In genomic region chr15:47717036-47717611, GRCh38 we compare ENCODE assay signal across 8 cellular contexts. TPM values are rescaled to one million over a fixed set of nuclear protein-coding genes. Genes with fewer than 3 reads are reported as not detected.
DNase-seq lines count a peak whose midpoint lies in the region; ATAC-seq and TF ChIP-seq lines count a peak whose summit lies in the region.

SEMA6D (plus strand) TSS chr15:47717505; CDS start chr15:47759799, 42,294 bp downstream.

- H3K9me3 ChIP-seq in Peyer's patch: no peaks in the 10 kb centered on the region
- H3K9me3 ChIP-seq in esophagus squamous epithelium: no peaks in the 10 kb centered on the region
- no peaks in the 10 kb centered on the region for H3K9me3 ChIP-seq in transverse colon

- in situ Hi-C loops in ACHN (cut with HindIII; ENCODE audit: low pct_ligation_motif_present, low pct_unique_long_range_greater_than_20kb, low sequenced_read_pairs) (no loop called here), transverse colon (cut with MboI; ENCODE audit: low pct_ligation_motif_present in 1 of 4, low pct_unique_long_range_greater_than_20kb in 1 of 4, low sequenced_read_pairs in 3 of 4) (loop anchor here in 1 of 4 donors (25.0 kb wide), 1 partner anchor 270 kb away; no protein-coding TSS in a partner anchor)

- TF ChIP-seq EP300 in transverse colon (IDR thresholded peaks at IDR 0.05; ENCODE audit: low read depth): no peak

- H3K27me3 ChIP-seq in Peyer's patch (no peaks in the 10 kb centered on the region), esophagus squamous epithelium (peaks cover 0 to 69% (median 0%) of the 10 kb centered on the region in 4 donors), transverse colon (peaks cover 12% of the 10 kb centered on the region)

- no peak for ATAC-seq in HG02884 (IDR thresholded peaks at IDR 0.05; ENCODE audit: unreplicated experiment)
- no peak for ATAC-seq in GM19351 (IDR thresholded peaks at IDR 0.05; ENCODE audit: unreplicated experiment)

- intact Hi-C loops in esophagus squamous epithelium (cut with DNase I): loop anchor here (10.0 kb wide), 1 partner anchor 268 kb away; no protein-coding TSS in a partner anchor
- intact Hi-C loops in transverse colon (cut with DNase I; ENCODE audit: low total_unique reads): no loop called here

- H3K27ac ChIP-seq in Peyer's patch: peak within 1 kb of the TSS; percentile 65 to 93 (median 84)
- H3K27ac ChIP-seq in esophagus squamous epithelium: peak within 1 kb of the TSS; percentile 57 to 90 (median 82)
- H3K27ac ChIP-seq in transverse colon: peak within 1 kb of the TSS; percentile 82 to 88 (median 84)

- 0 to 2% methylated on average over 15 to 33 of the region's 40 CpGs for WGBS in esophagus squamous epithelium, 2 donors
- 2 to 8% methylated on average over 2 to 40 of the region's 40 CpGs for WGBS in transverse colon (ENCODE audit: low coverage in 1 of 2), 2 donors

- H3K36me3 ChIP-seq in Peyer's patch: no peaks in the 10 kb centered on the region
- no peaks in the 10 kb centered on the region for H3K36me3 ChIP-seq in esophagus squamous epithelium
- no peaks in the 10 kb centered on the region for H3K36me3 ChIP-seq in transverse colon

- H3K4me1 ChIP-seq in Peyer's patch: peaks cover 0 to 13% (median 0%) of the 10 kb centered on the region in 4 donors
- H3K4me1 ChIP-seq in esophagus squamous epithelium: peaks cover 5 to 52% (median 7%) of the 10 kb centered on the region in 3 donors
- H3K4me1 ChIP-seq in transverse colon: peaks cover 0 to 34% (median 5%) of the 10 kb centered on the region in 4 donors

- TF ChIP-seq CTCF in Peyer's patch (IDR thresholded peaks at IDR 0.05) (peak in 4 of 6 experiments; percentile 22 to 76 (median 71)), esophagus squamous epithelium (IDR thresholded peaks at IDR 0.05) (peak in 2 of 6 experiments; percentile 39 to 50), transverse colon (IDR thresholded peaks at IDR 0.05) (peak in 4 of 5 experiments; percentile 14 to 42 (median 35))

- TF ChIP-seq POLR2A in Peyer's patch (IDR thresholded peaks at IDR 0.05) (peak; percentile 42 to 51), esophagus squamous epithelium (IDR thresholded peaks at IDR 0.05) (no peak), transverse colon (IDR thresholded peaks at IDR 0.05) (no peak)

- peak; percentile 40 for DNase-seq in ACHN
- peak; percentile 57 for DNase-seq in HT1080 (ENCODE audit: low read depth)
- peak in 2 of 3 donors; percentile 79 to 88 for DNase-seq in Peyer's patch
- DNase-seq in esophagus squamous epithelium (lab: John Stamatoyannopoulos, UW): no peak
- peak; percentile 92 for DNase-seq in mesenteric fat pad (ENCODE audit: low spot score)
- DNase-seq in transverse colon: peak; percentile 72

- peak within 1 kb of the TSS; percentile 41 to 98 (median 74) for H3K4me3 ChIP-seq in Peyer's patch
- peak within 1 kb of the TSS; percentile 50 to 82 (median 61) for H3K4me3 ChIP-seq in esophagus squamous epithelium
- peak within 1 kb of the TSS; percentile 46 to 69 (median 62) for H3K4me3 ChIP-seq in transverse colon

RNA-seq across cellular contexts. Expression of gene SEMA6D, which starts in this region (rescaled TPM):
- 0.07 and 0.35 TPM in 2 replicates for total RNA-seq in HT1080 (2014; rRNA removed; shearing (Covaris generic))
- 0.06 and 0.26 TPM in 2 replicates for polyA plus RNA-seq in HT1080 (2015; cell fraction: cytosol; rRNA removed)
- polyA plus RNA-seq in HT1080 (2015; cell fraction: nucleus; rRNA removed): 2.5 and 2.9 TPM in 2 replicates
- total RNA-seq in Peyer's patch (100 to 1,000 TPM in 2 of 4 donors, 10 to 100 TPM in 2; 12.4 to 120 (median 105) TPM), esophagus squamous epithelium (1 to 10 TPM in 3 of 4 donors, under 1 TPM in 1; 0.40 to 4.0 (median 1.1) TPM), mesenteric fat pad (4.9 TPM), transverse colon (10 to 100 TPM; 23.3 to 59.4 (median 42.7) TPM)

Comparison
In these comparisons a context has a peak if more than half of its experiments do, and no peak if none do; other contexts are left out.
1. POLR2A ChIP-seq: peak in Peyer's patch (2 of 2); none in esophagus squamous epithelium (0 of 4) and transverse colon (single experiment).
2. Peak in every context shown above with its lines, with median percentiles within 50 percentile points of each other: H3K27ac ChIP-seq and H3K4me3 ChIP-seq.